10 cellular contexts compared by ENCODE assay signal in genomic region chr7:106109521-106110237, GRCh38. TPM values are rescaled to one million over a fixed set of nuclear protein-coding genes. Genes with fewer than 3 reads are reported as not detected.
A peak's percentile ranks its signal among the peaks of the same experiment; 100 is the strongest.
DNase-seq lines count a peak whose midpoint lies in the region; ATAC-seq and TF ChIP-seq lines count a peak whose summit lies in the region.
"Had no signal": no experiment of that assay in that cellular context is flagged by ENCODE, and none has a peak within 500 bp of the region (broad histone marks: within the 10 kb centered on the region; RNA-seq: fewer than 3 reads in every experiment).

No MANE protein-coding gene starts in this region.

- H3K9me3 ChIP-seq in SU-DHL-6 (ENCODE audit: insufficient read depth, low read length) = no peaks in the 10 kb centered on the region
- no peaks in the 10 kb centered on the region for H3K9me3 ChIP-seq in hepatocyte (ENCODE audit: low read depth)

- peaks cover 32% of the 10 kb centered on the region for H3K4me1 Mint-ChIP-seq in T-helper 1 cell treated with Interleukin-12 subunit alpha and Interleukin-12 subunit beta and Interleukin-4 antibody, amounts not matched to agents 30 μg/mL and 1 μg/mL, for 36 hours (ENCODE audit: low read depth)
- peaks cover 62% of the 10 kb centered on the region for H3K4me1 Mint-ChIP-seq in stimulated activated naive CD8-positive, alpha-beta T cell treated with anti-CD3 and anti-CD28 coated beads, Interleukin-15, amount 100 ng/mL, for 72 hours

- 91% methylated on average over 6 of the region's 6 CpGs for WGBS in hepatocyte (ENCODE audit: low lambda C conversion rate, missing lambda C conversion rate)

- H3K4me2 ChIP-seq in SU-DHL-6 (ENCODE audit: low read depth, low read length, poor library complexity, severe bottlenecking) = peak overlapping the region; percentile 83
- H3K4me2 ChIP-seq in hepatocyte = peak overlapping the region; percentile 82

- H3K9ac ChIP-seq in SU-DHL-6 (ENCODE audit: low read length) = peak overlapping the region; percentile 92

- peaks cover 81% of the 10 kb centered on the region for H3K79me2 ChIP-seq in SU-DHL-6 (ENCODE audit: insufficient read depth, low read length)
- H3K79me2 ChIP-seq in hepatocyte = peaks cover 69% of the 10 kb centered on the region

- ATAC-seq in stimulated activated naive CD8-positive, alpha-beta T cell treated with anti-CD3 and anti-CD28 coated beads, Interleukin-15, amount 100 ng/mL, for 72 hours = no peak
- no peak for ATAC-seq in HG02938 (IDR thresholded peaks at IDR 0.05; ENCODE audit: unreplicated experiment)
- ATAC-seq in HG02798 (IDR thresholded peaks at IDR 0.05; ENCODE audit: poor library complexity, unreplicated experiment) = no peak
- ATAC-seq: foreskin keratinocyte had no signal

- H3K27ac Mint-ChIP-seq in T-helper 1 cell treated with Interleukin-12 subunit alpha and Interleukin-12 subunit beta and Interleukin-4 antibody, amounts not matched to agents 30 μg/mL and 1 μg/mL, for 36 hours = no peak overlapping the region
- H3K27ac Mint-ChIP-seq in stimulated activated naive CD8-positive, alpha-beta T cell treated with anti-CD3 and anti-CD28 coated beads, Interleukin-15, amount 100 ng/mL, for 72 hours = no peak overlapping the region

- H3K36me3 Mint-ChIP-seq in T-helper 1 cell treated with Interleukin-12 subunit alpha and Interleukin-12 subunit beta and Interleukin-4 antibody, amounts not matched to agents 30 μg/mL and 1 μg/mL, for 36 hours (ENCODE audit: low read depth) = peaks cover 3% of the 10 kb centered on the region

- TF ChIP-seq CTCF in SU-DHL-6 (IDR thresholded peaks at IDR 0.05; ENCODE audit: insufficient read depth, low read length, poor library complexity, severe bottlenecking) (no peak), hepatocyte (IDR thresholded peaks at IDR 0.05; ENCODE audit: poor library complexity) (no peak)

- H3F3A ChIP-seq in SU-DHL-6 (ENCODE audit: insufficient read depth) = peaks cover 43% of the 10 kb centered on the region

- H3K9me3 Mint-ChIP-seq in T-helper 1 cell treated with Interleukin-12 subunit alpha and Interleukin-12 subunit beta and Interleukin-4 antibody, amounts not matched to agents 30 μg/mL and 1 μg/mL, for 36 hours = no peaks in the 10 kb centered on the region
- H3K9me3 Mint-ChIP-seq in stimulated activated naive CD8-positive, alpha-beta T cell treated with anti-CD3 and anti-CD28 coated beads, Interleukin-15, amount 100 ng/mL, for 72 hours = no peaks in the 10 kb centered on the region

- H3K27me3 Mint-ChIP-seq in T-helper 1 cell treated with Interleukin-12 subunit alpha and Interleukin-12 subunit beta and Interleukin-4 antibody, amounts not matched to agents 30 μg/mL and 1 μg/mL, for 36 hours (ENCODE audit: low read depth) = peaks cover 13% of the 10 kb centered on the region
- no peaks in the 10 kb centered on the region for H3K27me3 Mint-ChIP-seq in stimulated activated naive CD8-positive, alpha-beta T cell treated with anti-CD3 and anti-CD28 coated beads, Interleukin-15, amount 100 ng/mL, for 72 hours

- H3K9me2 ChIP-seq in SU-DHL-6 (replicated peaks; ENCODE audit: insufficient read depth, low read length) = no peaks in the 10 kb centered on the region
- no peaks in the 10 kb centered on the region for H3K9me2 ChIP-seq in hepatocyte (replicated peaks; ENCODE audit: insufficient read depth)

- H3K27ac ChIP-seq in SU-DHL-6 (ENCODE audit: low read depth, low read length) = peak overlapping the region; percentile 84
- H3K27ac ChIP-seq in hepatocyte = no peak overlapping the region

- no peak overlapping the region for H2AFZ ChIP-seq in SU-DHL-6 (ENCODE audit: low read depth, low read length, severe bottlenecking)
- H2AFZ ChIP-seq in hepatocyte = no peak overlapping the region

- peaks cover 7% of the 10 kb centered on the region; the same call in 1 of the 2 replicates for H4K20me1 ChIP-seq in SU-DHL-6 (ENCODE audit: low read depth, low read length)
- H4K20me1 ChIP-seq in hepatocyte (ENCODE audit: insufficient read depth, poor library complexity, severe bottlenecking) = peaks cover 52% of the 10 kb centered on the region

- DNase-seq in T-helper 1 cell (no peak), hepatocyte (ENCODE audit: low spot score) (no peak), globus pallidus (ENCODE audit: low spot score) (no peak)
- no peak for DNase-seq in stimulated activated naive CD8-positive, alpha-beta T cell treated with anti-CD3 and anti-CD28 coated beads, Interleukin-15, amount 100 ng/mL, for 72 hours
- DNase-seq: nucleus accumbens had no signal

- H3K4me1 ChIP-seq in hepatocyte (ENCODE audit: insufficient read depth) = peaks cover 25% of the 10 kb centered on the region

- H3K36me3 ChIP-seq in SU-DHL-6 (ENCODE audit: low read length) (peaks cover 29% of the 10 kb centered on the region), hepatocyte (replicated peaks; ENCODE audit: insufficient read depth, low read depth) (no peaks in the 10 kb centered on the region)

- peak overlapping the region; percentile 47 for H3K4me3 Mint-ChIP-seq in T-helper 1 cell treated with Interleukin-12 subunit alpha and Interleukin-12 subunit beta and Interleukin-4 antibody, amounts not matched to agents 30 μg/mL and 1 μg/mL, for 36 hours
- peak overlapping the region; percentile 63 to 69 for H3K4me3 Mint-ChIP-seq in stimulated activated naive CD8-positive, alpha-beta T cell treated with anti-CD3 and anti-CD28 coated beads, Interleukin-15, amount 100 ng/mL, for 72 hours

- peak overlapping the region; percentile 79 for H3K4me3 ChIP-seq in SU-DHL-6 (ENCODE audit: insufficient read depth, low read length, poor library complexity, severe bottlenecking)
- no peak overlapping the region for H3K4me3 ChIP-seq in hepatocyte

- H3K27me3 ChIP-seq in SU-DHL-6 (ENCODE audit: low read length) = no peaks in the 10 kb centered on the region
- H3K27me3 ChIP-seq in hepatocyte = no peaks in the 10 kb centered on the region
- H3K27me3 ChIP-seq: foreskin keratinocyte had no signal

RNA-seq across cellular contexts. Expression of gene SYPL1, which starts 2.4 kb away (rescaled TPM):
- 94.2 and 103 TPM in 2 replicates for total RNA-seq in hepatocyte
- polyA plus RNA-seq in hepatocyte = 96.9 and 110 TPM in 2 replicates
